8 cellular contexts compared by ENCODE assay signal in the genomic region with DNA sequence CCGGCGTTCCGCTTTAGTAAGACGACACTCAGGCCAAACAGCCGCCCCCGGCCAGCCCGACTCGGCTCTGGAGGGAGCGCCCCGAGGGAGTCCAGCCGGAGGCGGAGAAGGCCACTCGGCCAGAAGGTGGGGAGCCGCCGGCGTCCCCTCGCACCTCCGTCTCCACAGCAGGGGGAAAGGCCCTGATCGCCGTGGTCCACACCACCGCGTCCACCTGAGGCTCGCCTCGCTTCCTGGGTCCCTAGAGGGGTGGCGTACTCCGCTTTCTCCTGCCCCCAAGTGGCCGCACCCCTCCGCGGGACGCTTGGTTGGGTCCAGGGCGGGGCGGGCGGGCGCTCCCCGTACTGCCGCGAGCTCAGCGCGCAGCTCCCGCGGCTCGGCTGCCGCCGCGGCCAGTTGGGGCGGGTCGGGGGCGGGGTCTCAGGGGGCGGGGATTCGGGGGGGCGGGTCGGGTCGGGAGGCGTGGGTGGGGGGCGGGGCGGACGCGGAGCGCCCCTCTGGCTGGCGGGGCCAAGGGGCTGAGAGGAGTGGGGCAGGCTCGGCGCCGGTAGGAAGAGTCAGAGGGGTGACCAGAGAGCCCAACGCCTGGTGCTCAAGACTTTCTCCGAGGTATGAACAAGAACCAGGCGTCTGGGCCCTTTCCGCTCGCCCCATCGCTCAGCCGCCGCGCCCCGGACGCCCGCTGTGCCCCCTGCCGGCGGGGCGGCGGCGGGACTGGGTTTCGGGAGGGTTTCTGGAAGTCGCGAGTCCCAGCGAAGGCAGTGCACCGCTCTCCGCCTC. TPM values are rescaled to one million over a fixed set of nuclear protein-coding genes. Genes with fewer than 3 reads are reported as not detected.
DNase-seq lines count a peak whose midpoint lies in the region; ATAC-seq lines count a peak whose summit lies in the region.

TSS of gene FRMD6 (plus strand) at position 523 of the 780 bp plus-strand sequence. CDS start 37,927 bp downstream, outside the sequence.

- ATAC-seq in GM19372 (IDR thresholded peaks at IDR 0.05; ENCODE audit: low read depth, unreplicated experiment) (peak; percentile 65), HG03558 (IDR thresholded peaks at IDR 0.05; ENCODE audit: extremely low read depth, unreplicated experiment) (peak; percentile 44)

- DNase-seq in CD1c-positive myeloid dendritic cell (ENCODE audit: extremely low spot score) (peak; percentile 90), NCI-H82 treated with DMSO at 0.1 percent for 48 hours (lab: John Stamatoyannopoulos, UW; ENCODE audit: unreplicated experiment) (peak; percentile 21), midbrain (lab: John Stamatoyannopoulos, UW) (peak; percentile 86)
- DNase-seq in activated CD8-positive, alpha-beta memory T cell treated with anti-CD3 and anti-CD28 coated beads, Interleukin-2, amount 50 U/mL, for 24 hours (ENCODE audit: extremely low read depth), result peak; percentile 27
- peak; percentile 72 to 74 for DNase-seq in stimulated activated CD8-positive, alpha-beta memory T cell treated with anti-CD3 and anti-CD28 coated beads, Interleukin-15, amount 100 ng/mL, for 48 hours (ENCODE audit: low read depth in 2 of 2)

- in situ Hi-C loops in endometrial microvascular endothelial cells (cut with HindIII; ENCODE audit: inconsistent ontology term, low pct_unique_long_range_greater_than_20kb, low sequenced_read_pairs), result no loop called here

RNA-seq across cellular contexts. Expression of gene FRMD6, which starts in this region (rescaled TPM):
- total RNA-seq in endometrial microvascular endothelial cells (ENCODE audit: inconsistent ontology term), result 80.6 TPM

Comparison
In these comparisons a context has a peak if more than half of its experiments do, and no peak if none do; other contexts are left out.
1. Peak in every context shown above with its lines: DNase-seq and ATAC-seq.
2. DNase-seq: peak in every context shown above with its lines; median percentile 90 in CD1c-positive myeloid dendritic cell; 86 in midbrain; 73 in stimulated activated CD8-positive, alpha-beta memory T cell treated with anti-CD3 and anti-CD28 coated beads, Interleukin-15, amount 100 ng/mL, for 48 hours; 27 in activated CD8-positive, alpha-beta memory T cell treated with anti-CD3 and anti-CD28 coated beads, Interleukin-2, amount 50 U/mL, for 24 hours; 21 in NCI-H82 treated with DMSO at 0.1 percent for 48 hours.